12 cellular contexts compared by ENCODE assay signal in genomic region chr1:111474106-111474505, GRCh38. TPM values are rescaled to one million over a fixed set of nuclear protein-coding genes. Genes with fewer than 3 reads are reported as not detected.
DNase-seq lines count a peak whose midpoint lies in the region; ATAC-seq and TF ChIP-seq lines count a peak whose summit lies in the region.
"Had no signal": no experiment of that assay in that cellular context is flagged by ENCODE, and none has a peak within 500 bp of the region (broad histone marks: within the 10 kb centered on the region; RNA-seq: fewer than 3 reads in every experiment).

No MANE protein-coding gene starts in this region.

- ATAC-seq in psoas muscle, result no peak
- ATAC-seq in GM18909 (IDR thresholded peaks at IDR 0.05; ENCODE audit: poor library complexity, unreplicated experiment), result no peak

- H3K27ac ChIP-seq in CD4-positive, alpha-beta memory T cell (ENCODE audit: low read depth, low read length), result peak overlapping the region; percentile 55
- H3K27ac ChIP-seq in psoas muscle, result peak overlapping the region; percentile 43

- TF ChIP-seq POLR2A in lower leg skin (IDR thresholded peaks at IDR 0.05), result no peak

- H3K27me3 Mint-ChIP-seq in CD4-positive, alpha-beta memory T cell, result no peaks in the 10 kb centered on the region
- H3K27me3 Mint-ChIP-seq in activated CD4-positive, alpha-beta memory T cell treated with anti-CD3 and anti-CD28 coated beads, Interleukin-2, amount 10 ng/mL, durations not matched to agents 7 days and 5 days, result peaks cover 11% of the 10 kb centered on the region

- peaks cover 0 to 4% (median 0%) of the 10 kb centered on the region in 8 donors for H3K9me3 Mint-ChIP-seq in CD4-positive, alpha-beta memory T cell
- no peaks in the 10 kb centered on the region for H3K9me3 Mint-ChIP-seq in activated CD4-positive, alpha-beta memory T cell treated with anti-CD3 and anti-CD28 coated beads, Interleukin-2, amount 10 ng/mL, durations not matched to agents 7 days and 5 days

- H3K4me3 Mint-ChIP-seq in CD4-positive, alpha-beta memory T cell, result peak overlapping the region; percentile 74 to 96 (median 90)
- H3K4me3 Mint-ChIP-seq in activated CD4-positive, alpha-beta memory T cell treated with anti-CD3 and anti-CD28 coated beads, Interleukin-2, amount 10 ng/mL, durations not matched to agents 7 days and 5 days, result peak overlapping the region; percentile 74

- peaks cover 18 to 20% of the 10 kb centered on the region in 2 donors for H3K36me3 Mint-ChIP-seq in CD4-positive, alpha-beta memory T cell
- peaks cover 25% of the 10 kb centered on the region for H3K36me3 Mint-ChIP-seq in activated CD4-positive, alpha-beta memory T cell treated with anti-CD3 and anti-CD28 coated beads, Interleukin-2, amount 10 ng/mL, durations not matched to agents 7 days and 5 days (ENCODE audit: low read depth)

- H3K27ac Mint-ChIP-seq in CD4-positive, alpha-beta memory T cell, result peak overlapping the region in 6 of 7 donors; percentile 81 to 97 (median 90)
- H3K27ac Mint-ChIP-seq in activated CD4-positive, alpha-beta memory T cell treated with anti-CD3 and anti-CD28 coated beads, Interleukin-2, amount 10 ng/mL, durations not matched to agents 7 days and 5 days, result peak overlapping the region; percentile 79

- POLR2A ChIA-PET in CD4-positive, alpha-beta memory T cell (lab: Charles Lee; ENCODE audit: partially characterized antibody), result interaction anchor here (0.7 to 9.9 kb wide), 3 partner anchors 24 to 271 kb away, joined by 3 to 170 read pairs (median 164); partner anchors contain the start of genes ADORA3, ATP5PB, TMIGD3 and WDR77
- POLR2A ChIA-PET in activated CD4-positive, alpha-beta memory T cell treated with anti-CD3 and anti-CD28 coated beads, Interleukin-2, amount 10 ng/mL, durations not matched to agents 7 days and 5 days (lab: Charles Lee), result interaction anchor here (0.7 to 9.4 kb wide), 6 partner anchors 23 to 281 kb away, joined by 3 to 175 read pairs (median 10); partner anchors contain the start of genes ADORA3, ATP5PB, DDX20 and TMIGD3

- CTCF ChIA-PET in CD4-positive, alpha-beta memory T cell (lab: Charles Lee; ENCODE audit: partially characterized antibody), result interaction anchor here (0.9 to 10.6 kb wide), 4 partner anchors 9 to 34 kb away, joined by 3 to 116 read pairs (median 10); partner anchors contain the start of genes ATP5PB and WDR77
- CTCF ChIA-PET in activated CD4-positive, alpha-beta memory T cell treated with anti-CD3 and anti-CD28 coated beads, Interleukin-2, amount 10 ng/mL, durations not matched to agents 7 days and 5 days (lab: Charles Lee), result interaction anchor here (9.3 kb wide), 1 partner anchor 34 kb away, joined by 90 read pairs; no protein-coding TSS in a partner anchor

- intact Hi-C loops in CD4-positive, alpha-beta memory T cell (cut with micrococcal nuclease), result no loop called here
- intact Hi-C loops in psoas muscle (cut with DNase I) (no loop called here), lower leg skin (cut with DNase I; ENCODE audit: low total_unique reads) (no loop called here)

- peak overlapping the region; percentile 50 to 53 for H3K4me3 ChIP-seq in CD4-positive, alpha-beta memory T cell (ENCODE audit: low read length in 2 of 2)
- H3K4me3 ChIP-seq in fibroblast of the aortic adventitia (ENCODE audit: low read depth, low read length) (no peak overlapping the region), psoas muscle (peak overlapping the region; percentile 43), lower leg skin (ENCODE audit: low read depth, poor library complexity, severe bottlenecking) (no peak overlapping the region)

- H3K4me1 Mint-ChIP-seq in CD4-positive, alpha-beta memory T cell, result peaks cover 40 to 56% (median 49%) of the 10 kb centered on the region in 4 donors
- peaks cover 55% of the 10 kb centered on the region for H3K4me1 Mint-ChIP-seq in activated CD4-positive, alpha-beta memory T cell treated with anti-CD3 and anti-CD28 coated beads, Interleukin-2, amount 10 ng/mL, durations not matched to agents 7 days and 5 days

- H3K9me3 ChIP-seq in CD4-positive, alpha-beta memory T cell (ENCODE audit: control insufficient read depth in 1 of 2, low read length in 2 of 2), result no peaks in the 10 kb centered on the region
- no peaks in the 10 kb centered on the region for H3K9me3 ChIP-seq in psoas muscle

- no peak for TF ChIP-seq CTCF in fibroblast of the aortic adventitia (IDR thresholded peaks at IDR 0.05; ENCODE audit: insufficient read depth, low read length)
- TF ChIP-seq CTCF in psoas muscle (IDR thresholded peaks at IDR 0.05), result no peak
- TF ChIP-seq CTCF in lower leg skin (IDR thresholded peaks at IDR 0.05), result no peak

- no peaks in the 10 kb centered on the region for H3K36me3 ChIP-seq in CD4-positive, alpha-beta memory T cell (ENCODE audit: insufficient read depth, low read length)
- peaks cover 16 to 80% of the 10 kb centered on the region in 2 donors for H3K36me3 ChIP-seq in psoas muscle (ENCODE audit: insufficient read depth in 1 of 2, low read depth in 1 of 2)

- no peaks in the 10 kb centered on the region for H3K27me3 ChIP-seq in CD4-positive, alpha-beta memory T cell (ENCODE audit: insufficient read depth, low read length)
- H3K27me3 ChIP-seq in psoas muscle (ENCODE audit: insufficient read depth in 3 of 3, low read length in 2 of 3), result no peaks in the 10 kb centered on the region

- 48 to 54% (median 54%) methylated on average over 5 of the region's 5 CpGs for WGBS in psoas muscle, 3 donors
- 51 to 56% methylated on average over 5 of the region's 5 CpGs for WGBS in lower leg skin, 2 donors

- peaks cover 98% of the 10 kb centered on the region for H3K4me1 ChIP-seq in CD4-positive, alpha-beta memory T cell (ENCODE audit: insufficient read depth, low read length)
- H3K4me1 ChIP-seq in psoas muscle, result no peaks in the 10 kb centered on the region

- no peak for DNase-seq in CD4-positive, alpha-beta memory T cell
- DNase-seq in activated CD4-positive, alpha-beta memory T cell treated with anti-CD3 and anti-CD28 coated beads, Interleukin-2, amount 10 ng/mL, durations not matched to agents 7 days and 5 days, result no peak
- DNase-seq in fibroblast of the aortic adventitia (ENCODE audit: low read depth) (peak; percentile 31), psoas muscle (no peak), lower leg skin (ENCODE audit: low spot score in 2 of 2) (no peak), A172 (ENCODE audit: low spot score) (no peak)
- DNase-seq in stimulated activated CD4-positive, alpha-beta T cell treated with anti-CD3 and anti-CD28 coated beads, Interleukin-4, amount 100 ng/mL, for 1 hour, result no peak
- DNase-seq: activated effector memory CD4-positive, alpha-beta T cell treated with Interleukin-2 at 50 U/mL for 16 hours; DMS 273 treated with DMSO at 0.1 percent for 48 hours; substantia nigra had no signal

RNA-seq across cellular contexts. Expression of gene C1orf162, which starts 0.3 kb away (rescaled TPM):
- 10 to 100 TPM; 74.9 to 75.9 TPM for total RNA-seq in CD4-positive, alpha-beta memory T cell
- 100 to 1,000 TPM; 139 to 274 TPM for polyA plus RNA-seq in CD4-positive, alpha-beta memory T cell
- 10 to 100 TPM; 13.2 to 14.0 TPM for total RNA-seq in activated CD4-positive, alpha-beta memory T cell treated with anti-CD3 and anti-CD28 coated beads, Interleukin-2, amount 10 ng/mL, durations not matched to agents 7 days and 5 days
- total RNA-seq in fibroblast of the aortic adventitia (ENCODE audit: low replicate concordance) (0.18 and 0.82 TPM in 2 replicates), psoas muscle (1 to 10 TPM; 3.6 to 8.5 (median 6.3) TPM), lower leg skin (10 to 100 TPM in 3 of 4 donors, 1 to 10 TPM in 1; 2.4 to 15.3 (median 12.3) TPM)
- polyA plus RNA-seq in psoas muscle, result 1 to 10 TPM; 3.8 to 9.9 (median 4.1) TPM
- total RNA-seq in A172 (2014; rRNA removed; shearing (Covaris generic)), result not detected in 2 replicates

RNA-seq across cellular contexts. Expression of gene ATP5PB, which starts 24.8 kb away (rescaled TPM):
- total RNA-seq in CD4-positive, alpha-beta memory T cell, result 100 to 1,000 TPM; 103 to 112 TPM
- polyA plus RNA-seq in CD4-positive, alpha-beta memory T cell, result 100 to 1,000 TPM; 487 to 655 TPM
- total RNA-seq in activated CD4-positive, alpha-beta memory T cell treated with anti-CD3 and anti-CD28 coated beads, Interleukin-2, amount 10 ng/mL, durations not matched to agents 7 days and 5 days, result 100 to 1,000 TPM; 272 to 286 TPM
- total RNA-seq in fibroblast of the aortic adventitia (ENCODE audit: low replicate concordance) (301 and 327 TPM in 2 replicates), psoas muscle (100 to 1,000 TPM; 272 to 484 (median 398) TPM), lower leg skin (100 to 1,000 TPM; 113 to 219 (median 153) TPM)
- 100 to 1,000 TPM; 378 to 649 (median 465) TPM for polyA plus RNA-seq in psoas muscle
- 435 and 458 TPM in 2 replicates for total RNA-seq in A172 (2014; rRNA removed; shearing (Covaris generic))

RNA-seq across cellular contexts. Expression of gene WDR77, which starts 25.1 kb away (rescaled TPM):
- total RNA-seq in CD4-positive, alpha-beta memory T cell, result 10 to 100 TPM; 26.3 to 30.3 TPM
- 10 to 100 TPM; 38.5 to 52.6 TPM for polyA plus RNA-seq in CD4-positive, alpha-beta memory T cell
- total RNA-seq in activated CD4-positive, alpha-beta memory T cell treated with anti-CD3 and anti-CD28 coated beads, Interleukin-2, amount 10 ng/mL, durations not matched to agents 7 days and 5 days, result 10 to 100 TPM; 26.3 to 28.4 TPM
- total RNA-seq in fibroblast of the aortic adventitia (ENCODE audit: low replicate concordance) (22.1 and 29.4 TPM in 2 replicates), psoas muscle (10 to 100 TPM; 35.3 to 48.2 (median 42.9) TPM), lower leg skin (10 to 100 TPM in 3 of 4 donors, 1 to 10 TPM in 1; 8.8 to 18.5 (median 12.7) TPM)
- 100 to 1,000 TPM in 1 of 3 donors, 10 to 100 TPM in 2; 36.7 to 103 (median 62.7) TPM for polyA plus RNA-seq in psoas muscle
- 46.1 and 49.2 TPM in 2 replicates for total RNA-seq in A172 (2014; rRNA removed; shearing (Covaris generic))

RNA-seq across cellular contexts. Expression of gene ADORA3, which starts 29.3 kb away (rescaled TPM):
- total RNA-seq in CD4-positive, alpha-beta memory T cell, result under 1 TPM; 0.41 to 0.42 TPM
- polyA plus RNA-seq in CD4-positive, alpha-beta memory T cell, result under 1 TPM in 1 of 2 donors, not detected in 1; 0.46 TPM
- under 1 TPM; 0.18 TPM for total RNA-seq in activated CD4-positive, alpha-beta memory T cell treated with anti-CD3 and anti-CD28 coated beads, Interleukin-2, amount 10 ng/mL, durations not matched to agents 7 days and 5 days
- not detected in 2 replicates for total RNA-seq in fibroblast of the aortic adventitia (ENCODE audit: low replicate concordance)
- total RNA-seq in psoas muscle, result 1 to 10 TPM in 3 of 4 donors, under 1 TPM in 1; 0.71 to 2.1 (median 2.0) TPM
- 1 to 10 TPM in 1 of 3 donors, under 1 TPM in 2; 0.45 to 1.2 (median 0.69) TPM for polyA plus RNA-seq in psoas muscle
- 1 to 10 TPM in 3 of 4 donors, under 1 TPM in 1; 0.91 to 2.1 (median 1.8) TPM for total RNA-seq in lower leg skin
- not detected in 2 replicates for total RNA-seq in A172 (2014; rRNA removed; shearing (Covaris generic))
- total RNA-seq: LHCN-M2 had no signal

RNA-seq across cellular contexts. Expression of gene TMIGD3, which starts 29.3 kb away (rescaled TPM):
- total RNA-seq in CD4-positive, alpha-beta memory T cell, result not detected
- not detected for polyA plus RNA-seq in CD4-positive, alpha-beta memory T cell
- total RNA-seq in activated CD4-positive, alpha-beta memory T cell treated with anti-CD3 and anti-CD28 coated beads, Interleukin-2, amount 10 ng/mL, durations not matched to agents 7 days and 5 days, result not detected
- total RNA-seq in fibroblast of the aortic adventitia (ENCODE audit: low replicate concordance), result not detected in 2 replicates
- 1 to 10 TPM in 1 of 4 donors, under 1 TPM in 3; 0.34 to 1.1 (median 0.70) TPM for total RNA-seq in psoas muscle
- polyA plus RNA-seq in psoas muscle, result under 1 TPM; 0.51 to 0.85 (median 0.52) TPM
- total RNA-seq in lower leg skin, result 1 to 10 TPM in 1 of 4 donors, under 1 TPM in 2, not detected in 1; 0.54 to 1.2 (median 0.68) TPM
- total RNA-seq in A172 (2014; rRNA removed; shearing (Covaris generic)), result not detected in 2 replicates
- total RNA-seq: LHCN-M2 had no signal

Comparison
In these comparisons a context has a peak if more than half of its experiments do, and no peak if none do; other contexts are left out.
1. H3K4me3 ChIP-seq: peak in CD4-positive, alpha-beta memory T cell (2 of 2) and psoas muscle (single experiment); none in fibroblast of the aortic adventitia (single experiment) and lower leg skin (single experiment).
2. RNA of gene C1orf162, which starts 0.3 kb away (total RNA-seq): 74.9 to 75.9 TPM in CD4-positive, alpha-beta memory T cell; 13.2 to 14.0 TPM in activated CD4-positive, alpha-beta memory T cell treated with anti-CD3 and anti-CD28 coated beads, Interleukin-2, amount 10 ng/mL, durations not matched to agents 7 days and 5 days, 2.4 to 15.3 TPM in lower leg skin, 3.6 to 8.5 TPM in psoas muscle, 0.18 to 0.82 TPM in fibroblast of the aortic adventitia and not detected in A172; every median in the first group is over 4 times any median in the second.